ENCODE assay signal across 1 cellular context in the genomic region with DNA sequence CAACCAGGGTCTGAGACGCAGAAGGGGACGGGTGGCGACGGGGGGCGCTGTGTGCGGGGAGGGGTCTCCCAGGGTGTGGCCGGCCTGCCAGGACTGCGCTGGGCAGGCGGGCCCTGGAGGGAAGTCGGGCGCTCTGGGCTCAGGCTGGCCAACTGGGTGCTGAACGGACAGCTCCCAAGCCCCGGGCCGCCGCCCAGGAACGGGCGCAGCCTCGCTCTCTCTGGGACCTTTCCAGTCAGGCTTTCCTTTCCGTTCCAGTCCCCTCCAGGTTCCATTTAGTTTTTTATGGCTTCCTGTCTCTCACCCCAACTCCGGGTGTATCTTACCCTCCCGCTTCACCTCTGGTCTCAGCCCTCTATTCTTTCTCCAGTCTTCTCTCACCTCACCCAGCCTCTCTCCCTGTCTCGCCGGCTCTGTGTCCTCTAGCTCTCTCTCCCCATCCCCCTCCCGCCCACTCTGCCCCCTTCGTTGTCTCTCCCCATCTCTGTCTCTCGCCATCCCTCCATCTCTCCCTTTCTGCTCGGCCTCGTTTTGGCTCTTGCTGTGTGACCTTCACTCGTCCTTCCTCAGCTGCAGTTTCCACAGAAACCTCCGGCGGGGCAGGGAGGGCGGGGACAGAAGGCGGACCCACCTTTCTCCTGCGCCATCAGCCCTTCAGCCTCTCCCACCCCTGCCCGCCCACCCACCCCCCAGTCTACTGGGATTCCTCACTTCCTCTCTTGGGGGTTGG.
TF ChIP-seq lines count a peak whose summit lies in the region.

No MANE protein-coding gene starts in this region.

TF ChIP-seq in GM12878, 131 proteins besides CTCF, POLR2A, EP300 and RAD21:
- TF ChIP-seq, protein P1, sequence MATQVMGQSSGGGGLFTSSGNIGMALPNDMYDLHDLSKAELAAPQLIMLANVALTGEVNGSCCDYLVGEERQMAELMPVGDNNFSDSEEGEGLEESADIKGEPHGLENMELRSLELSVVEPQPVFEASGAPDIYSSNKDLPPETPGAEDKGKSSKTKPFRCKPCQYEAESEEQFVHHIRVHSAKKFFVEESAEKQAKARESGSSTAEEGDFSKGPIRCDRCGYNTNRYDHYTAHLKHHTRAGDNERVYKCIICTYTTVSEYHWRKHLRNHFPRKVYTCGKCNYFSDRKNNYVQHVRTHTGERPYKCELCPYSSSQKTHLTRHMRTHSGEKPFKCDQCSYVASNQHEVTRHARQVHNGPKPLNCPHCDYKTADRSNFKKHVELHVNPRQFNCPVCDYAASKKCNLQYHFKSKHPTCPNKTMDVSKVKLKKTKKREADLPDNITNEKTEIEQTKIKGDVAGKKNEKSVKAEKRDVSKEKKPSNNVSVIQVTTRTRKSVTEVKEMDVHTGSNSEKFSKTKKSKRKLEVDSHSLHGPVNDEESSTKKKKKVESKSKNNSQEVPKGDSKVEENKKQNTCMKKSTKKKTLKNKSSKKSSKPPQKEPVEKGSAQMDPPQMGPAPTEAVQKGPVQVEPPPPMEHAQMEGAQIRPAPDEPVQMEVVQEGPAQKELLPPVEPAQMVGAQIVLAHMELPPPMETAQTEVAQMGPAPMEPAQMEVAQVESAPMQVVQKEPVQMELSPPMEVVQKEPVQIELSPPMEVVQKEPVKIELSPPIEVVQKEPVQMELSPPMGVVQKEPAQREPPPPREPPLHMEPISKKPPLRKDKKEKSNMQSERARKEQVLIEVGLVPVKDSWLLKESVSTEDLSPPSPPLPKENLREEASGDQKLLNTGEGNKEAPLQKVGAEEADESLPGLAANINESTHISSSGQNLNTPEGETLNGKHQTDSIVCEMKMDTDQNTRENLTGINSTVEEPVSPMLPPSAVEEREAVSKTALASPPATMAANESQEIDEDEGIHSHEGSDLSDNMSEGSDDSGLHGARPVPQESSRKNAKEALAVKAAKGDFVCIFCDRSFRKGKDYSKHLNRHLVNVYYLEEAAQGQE (IDR thresholded peaks at IDR 0.05; ENCODE audit: low read depth, low read length): peak; percentile 88
- TF ChIP-seq, protein P2, sequence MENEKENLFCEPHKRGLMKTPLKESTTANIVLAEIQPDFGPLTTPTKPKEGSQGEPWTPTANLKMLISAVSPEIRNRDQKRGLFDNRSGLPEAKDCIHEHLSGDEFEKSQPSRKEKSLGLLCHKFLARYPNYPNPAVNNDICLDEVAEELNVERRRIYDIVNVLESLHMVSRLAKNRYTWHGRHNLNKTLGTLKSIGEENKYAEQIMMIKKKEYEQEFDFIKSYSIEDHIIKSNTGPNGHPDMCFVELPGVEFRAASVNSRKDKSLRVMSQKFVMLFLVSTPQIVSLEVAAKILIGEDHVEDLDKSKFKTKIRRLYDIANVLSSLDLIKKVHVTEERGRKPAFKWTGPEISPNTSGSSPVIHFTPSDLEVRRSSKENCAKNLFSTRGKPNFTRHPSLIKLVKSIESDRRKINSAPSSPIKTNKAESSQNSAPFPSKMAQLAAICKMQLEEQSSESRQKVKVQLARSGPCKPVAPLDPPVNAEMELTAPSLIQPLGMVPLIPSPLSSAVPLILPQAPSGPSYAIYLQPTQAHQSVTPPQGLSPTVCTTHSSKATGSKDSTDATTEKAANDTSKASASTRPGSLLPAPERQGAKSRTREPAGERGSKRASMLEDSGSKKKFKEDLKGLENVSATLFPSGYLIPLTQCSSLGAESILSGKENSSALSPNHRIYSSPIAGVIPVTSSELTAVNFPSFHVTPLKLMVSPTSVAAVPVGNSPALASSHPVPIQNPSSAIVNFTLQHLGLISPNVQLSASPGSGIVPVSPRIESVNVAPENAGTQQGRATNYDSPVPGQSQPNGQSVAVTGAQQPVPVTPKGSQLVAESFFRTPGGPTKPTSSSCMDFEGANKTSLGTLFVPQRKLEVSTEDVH (IDR thresholded peaks at IDR 0.05; ENCODE audit: low read depth, partially characterized antibody): no peak
